35 cellular contexts compared by ENCODE assay signal in the genomic region with DNA sequence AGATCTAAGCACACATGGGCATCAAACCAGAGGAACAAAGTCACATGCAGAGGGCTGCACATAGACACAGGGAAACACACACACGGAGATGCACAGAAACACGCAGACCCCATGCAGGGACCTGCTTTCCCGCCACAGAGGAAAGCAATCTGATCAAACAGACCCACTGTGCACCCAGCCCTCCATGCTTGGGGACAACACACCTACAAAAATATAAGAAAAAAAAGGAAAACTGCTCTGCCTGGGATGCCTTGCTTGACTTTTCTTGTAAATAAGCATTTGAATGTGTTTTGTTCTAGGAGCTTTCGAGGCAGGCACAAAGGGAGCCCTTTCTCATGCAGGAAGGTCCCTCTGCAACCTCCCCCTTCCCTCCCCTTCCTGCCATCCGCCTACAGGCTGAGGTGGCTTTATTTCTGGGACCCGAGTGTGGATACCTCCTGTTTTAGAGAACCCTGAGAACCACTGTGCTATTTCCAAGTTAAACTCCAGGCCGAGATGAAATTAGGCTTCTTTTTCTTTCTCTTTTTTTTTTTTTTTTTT. TPM values are rescaled to one million over a fixed set of nuclear protein-coding genes. Genes with fewer than 3 reads are reported as not detected.
DNase-seq lines count a peak whose midpoint lies in the region; ATAC-seq, FAIRE-seq and TF ChIP-seq lines count a peak whose summit lies in the region.
"Had no signal": no experiment of that assay in that cellular context is flagged by ENCODE, and none has a peak within 500 bp of the region (broad histone marks: within the 10 kb centered on the region; RNA-seq: fewer than 3 reads in every experiment).

No MANE protein-coding gene starts in this region.

- DNase-seq in HepG2 (ENCODE audit: low spot score) (no peak), right lobe of liver (no peak), WTC11 (ENCODE audit: low spot score) (no peak), SIG-M5 treated with dmso at 0.1 percent for 504 hours (lab: John Stamatoyannopoulos, UW; ENCODE audit: unreplicated experiment) (no peak), mammary epithelial cell (no peak)
- DNase-seq: 8988T; activated CD4-positive, alpha-beta T cell treated with anti-CD3 and anti-CD28 coated beads, Interleukin-2, amount 50 U/mL, for 1 hour; activated CD4-positive, CD25-positive, alpha-beta regulatory T cell; activated effector memory CD4-positive, alpha-beta T cell treated with anti-CD3 and anti-CD28 coated beads, Interleukin-2, amount 50 U/mL, for 16 hours; activated T-cell treated with anti-CD3 and anti-CD28 coated beads, Interleukin-2, amount 50 U/mL, for 1 hour; Calu3; gastrocnemius medialis; left ventricle myocardium inferior; NCI-H1092 treated with DMSO at 0.1 percent for 48 hours; sigmoid colon; stimulated activated CD4-positive, alpha-beta T cell treated with anti-CD3 and anti-CD28 coated beads, Interleukin-12 subunit alpha, Interleukin-12 subunit beta, amount 100 ng/mL, for 4 hours; stimulated activated CD4-positive, alpha-beta T cell treated with anti-CD3 and anti-CD28 coated beads, Interleukin-4, amount 100 ng/mL, for 1 hour; transverse colon had no signal

- H4K20me1 ChIP-seq in HepG2 (ENCODE audit: insufficient read depth, low read length): 0 out of 2 replicates have a peak, but pooled peaks cover 2% of the 10 kb centered on the region
- no peaks in the 10 kb centered on the region for H4K20me1 ChIP-seq in mammary epithelial cell (ENCODE audit: insufficient read depth, low read length)

- ATAC-seq in HepG2 (no peak), right lobe of liver (no peak), WTC11 (peak; percentile 23), GM21576 (IDR thresholded peaks at IDR 0.05; ENCODE audit: unreplicated experiment) (no peak), HG03378 (IDR thresholded peaks at IDR 0.05; ENCODE audit: unreplicated experiment) (no peak)
- ATAC-seq: gastrocnemius medialis, psoas muscle had no signal

- TF ChIP-seq RAD21 in HepG2 (CRISPR knock-in tag; IDR thresholded peaks at IDR 0.05): no peak

- H3K27ac Mint-ChIP-seq in WTC11: peak overlapping the region; percentile 99
- H3K27ac Mint-ChIP-seq: activated naive CD8-positive, alpha-beta T cell; IgD-negative memory B cell; T-helper 1 cell treated with Interleukin-12 subunit alpha and Interleukin-12 subunit beta and Interleukin-4 antibody, amounts not matched to agents 30 μg/mL and 1 μg/mL, for 36 hours had no signal

- no peak overlapping the region for H2AFZ ChIP-seq in HepG2 (ENCODE audit: low read length)
- H2AFZ ChIP-seq in mammary epithelial cell (ENCODE audit: low read depth, low read length): no peak overlapping the region
- H2AFZ ChIP-seq: hepatocyte had no signal

- H3K27me3 Mint-ChIP-seq in WTC11 (ENCODE audit: low read depth): peaks cover 9% of the 10 kb centered on the region

- in situ Hi-C loops in HepG2 (cut with HindIII; ENCODE audit: extremely low pct_ligation_motif_present, low pct_unique_long_range_greater_than_20kb) (no loop called here), mammary epithelial cell (cut with MboI; ENCODE audit: low sequenced_read_pairs in 2 of 2) (loop anchor here in 1 of 2 donors (10.0 kb wide), 1 partner anchor 134 kb away; no protein-coding TSS in a partner anchor)

- WGBS in HepG2 (ENCODE audit: low lambda C conversion rate): 15% methylated on average over 7 of the region's 7 CpGs
- WGBS in right lobe of liver (ENCODE audit: insufficient coverage, low coverage, low lambda C conversion rate, missing lambda C conversion rate): 35% methylated on average over 5 of the region's 7 CpGs
- WGBS in mammary epithelial cell (ENCODE audit: low coverage, missing lambda C conversion rate): 77% methylated on average over 7 of the region's 7 CpGs

- BruUV-seq in HepG2 (replicated peaks; lab: Mats Ljungman, UMichigan): no TSS peak
- no TSS peak for BruUV-seq in mammary epithelial cell (replicated peaks; lab: Mats Ljungman, UMichigan)

- dilution Hi-C loops in mammary epithelial cell (cut with HindIII; ENCODE audit: low sequenced_read_pairs): loop anchor here (5.0 kb wide), 1 partner anchor 42 kb away; the partner anchor contains the start of gene RPL22

- H3K36me3 Mint-ChIP-seq in WTC11: peaks cover under 1% of the 10 kb centered on the region; the same call in 1 of the 2 replicates
- H3K36me3 Mint-ChIP-seq: activated naive CD8-positive, alpha-beta T cell had no signal

- POLR2A ChIA-PET in HepG2 (lab: Yijun Ruan, JAX): interaction anchor here (1.0 kb wide), 1 partner anchor 15 kb away, joined by 3 read pairs; no protein-coding TSS in a partner anchor
- POLR2A ChIA-PET in WTC11 (lab: Charles Lee): interaction anchor here (1.1 to 4.6 kb wide), 5 partner anchors 8 to 39 kb away, joined by 4 to 22 read pairs (median 8); partner anchors contain the start of gene RNF207

- TF ChIP-seq EP300 in HepG2 (IDR thresholded peaks at IDR 0.05; ENCODE audit: low read depth in 2 of 2, low read length in 2 of 2): no peak
- TF ChIP-seq EP300 in HepG2 (CRISPR knock-in tag; IDR thresholded peaks at IDR 0.05; ENCODE audit: borderline replicate concordance): no peak

- TF ChIP-seq POLR2A in HepG2 (IDR thresholded peaks at IDR 0.05; ENCODE audit: insufficient read depth in 1 of 2, low read depth in 2 of 2, low read length in 2 of 2) (no peak), right lobe of liver (IDR thresholded peaks at IDR 0.05) (no peak)

- H3K27me3 ChIP-seq in HepG2 (ENCODE audit: control insufficient read depth in 1 of 2, insufficient read depth in 2 of 2, low read length in 2 of 2): peaks cover 9 to 25% of the 10 kb centered on the region in 2 experiments; a peak in 3 of 5 replicates
- peaks cover 5 to 24% of the 10 kb centered on the region in 2 donors for H3K27me3 ChIP-seq in right lobe of liver
- peaks cover 20% of the 10 kb centered on the region for H3K27me3 ChIP-seq in mammary epithelial cell (ENCODE audit: insufficient read depth, low read length)

- H3K4me2 ChIP-seq in HepG2 (ENCODE audit: low read depth, low read length) (peak overlapping the region; percentile 70), mammary epithelial cell (ENCODE audit: insufficient read depth, low read depth, low read length) (no peak overlapping the region)
- H3K4me2 ChIP-seq: hepatocyte had no signal

- no peaks in the 10 kb centered on the region for H3K9me3 ChIP-seq in HepG2 (ENCODE audit: low read length)
- no peaks in the 10 kb centered on the region for H3K9me3 ChIP-seq in right lobe of liver
- peaks cover 3% of the 10 kb centered on the region for H3K9me3 ChIP-seq in iPS-18c (ENCODE audit: control insufficient read depth, insufficient read depth, low read length)
- no peaks in the 10 kb centered on the region for H3K9me3 ChIP-seq in mammary epithelial cell (replicated peaks; ENCODE audit: insufficient read depth, low read length)
- H3K9me3 ChIP-seq: breast epithelium, gastrocnemius medialis, left ventricle myocardium inferior, psoas muscle, sigmoid colon, transverse colon had no signal

- peak overlapping the region; percentile 59 for H3K4me3 Mint-ChIP-seq in WTC11
- H3K4me3 Mint-ChIP-seq: activated naive CD8-positive, alpha-beta T cell; T-helper 1 cell treated with Interleukin-12 subunit alpha and Interleukin-12 subunit beta and Interleukin-4 antibody, amounts not matched to agents 30 μg/mL and 1 μg/mL, for 36 hours had no signal

- H3K79me2 ChIP-seq in HepG2 (ENCODE audit: insufficient read depth, low read length) (peaks cover 11% of the 10 kb centered on the region), mammary epithelial cell (ENCODE audit: insufficient read depth, low read length) (peaks cover 14% of the 10 kb centered on the region)

- peaks cover 59% of the 10 kb centered on the region for H3K4me1 Mint-ChIP-seq in WTC11

- FAIRE-seq in HepG2 (lab: Jason Lieb, UNC): no peak
- FAIRE-seq: H54, keratinocyte had no signal

- no peaks in the 10 kb centered on the region for H3K36me3 ChIP-seq in HepG2 (replicated peaks in 1 of 2; ENCODE audit: control insufficient read depth in 1 of 2, insufficient read depth in 2 of 2, low read length in 2 of 2)
- no peaks in the 10 kb centered on the region for H3K36me3 ChIP-seq in right lobe of liver
- no peaks in the 10 kb centered on the region for H3K36me3 ChIP-seq in mammary epithelial cell (ENCODE audit: insufficient read depth, low read length)
- H3K36me3 ChIP-seq: breast epithelium, gastrocnemius medialis, sigmoid colon, transverse colon had no signal

- CTCF ChIA-PET in HepG2 (lab: Yijun Ruan, JAX; ENCODE audit: low intra/inter-chr PET ratio, low total read pairs) (no interaction called here), WTC11 (lab: Charles Lee) (interaction anchor here (0.5 to 21.4 kb wide), 65 partner anchors 9 to 258 kb away, joined by 3 to 489 read pairs (median 5); partner anchors contain the start of genes ACOT7, GPR153, HES2 and RNF207), mammary epithelial cell (lab: Charles Lee; ENCODE audit: low non-redundant PET) (interaction anchor here (0.6 to 0.8 kb wide), 2 partner anchors 34 to 250 kb away, joined by 3 read pairs; no protein-coding TSS in a partner anchor)

- H3K27ac ChIP-seq in HepG2 (ENCODE audit: extremely low read length, insufficient read depth, low read length): no peak overlapping the region
- no peak overlapping the region for H3K27ac ChIP-seq in right lobe of liver
- H3K27ac ChIP-seq in mammary epithelial cell (ENCODE audit: insufficient read depth, low read depth, low read length): no peak overlapping the region
- H3K27ac ChIP-seq: breast epithelium, gastrocnemius medialis, left ventricle myocardium inferior, psoas muscle, sigmoid colon, SK-N-MC, transverse colon had no signal

- intact Hi-C loops in HepG2 (cut with micrococcal nuclease; ENCODE audit: unreplicated experiment): no loop called here
- intact Hi-C loops in right lobe of liver (cut with DNase I): no loop called here
- intact Hi-C loops in mammary epithelial cell (cut with micrococcal nuclease): no loop called here

- H3K4me1 ChIP-seq in HepG2 (ENCODE audit: insufficient read depth, low read length) (peaks cover 58% of the 10 kb centered on the region), right lobe of liver (peaks cover 0 to 14% (median 0%) of the 10 kb centered on the region in 4 donors), mammary epithelial cell (ENCODE audit: insufficient read depth, low read length) (peaks cover 5% of the 10 kb centered on the region)

- H3K9ac ChIP-seq in HepG2 (ENCODE audit: insufficient read depth, low read depth, low read length) (no peak overlapping the region), mammary epithelial cell (ENCODE audit: insufficient read depth, low read length) (no peak overlapping the region)

- H3K9me3 Mint-ChIP-seq in WTC11: no peaks in the 10 kb centered on the region
- H3K9me3 Mint-ChIP-seq: IgD-negative memory B cell; T-helper 1 cell treated with Interleukin-12 subunit alpha and Interleukin-12 subunit beta and Interleukin-4 antibody, amounts not matched to agents 30 μg/mL and 1 μg/mL, for 36 hours had no signal

- H3K4me3 ChIP-seq in HepG2 (replicated peaks in 1 of 3; ENCODE audit: insufficient read depth in 1 of 3, low read depth in 2 of 3, low read length in 3 of 3): no peak overlapping the region
- H3K4me3 ChIP-seq in right lobe of liver: no peak overlapping the region
- peak overlapping the region; percentile 40 for H3K4me3 ChIP-seq in iPS-18c (ENCODE audit: insufficient read depth, low read depth, low read length)
- no peak overlapping the region for H3K4me3 ChIP-seq in mammary epithelial cell (replicated peaks in 1 of 3; ENCODE audit: insufficient read depth in 1 of 3, low read depth in 2 of 3, low read length in 3 of 3)
- H3K4me3 ChIP-seq: breast epithelium, gastrocnemius medialis, hepatocyte, left ventricle myocardium inferior, psoas muscle, sigmoid colon, SK-N-MC, transverse colon had no signal

- TF ChIP-seq CTCF in HepG2 (CRISPR knock-in tag; IDR thresholded peaks at IDR 0.05): no peak
- TF ChIP-seq CTCF in right lobe of liver (IDR thresholded peaks at IDR 0.05): no peak
- TF ChIP-seq CTCF in WTC11 (IDR thresholded peaks at IDR 0.05): no peak
- TF ChIP-seq CTCF in mammary epithelial cell (conservative IDR thresholded peaks at IDR 0.05 in 1 of 2, IDR thresholded peaks at IDR 0.05 in 1 of 2; ENCODE audit: extremely low read depth in 1 of 2, insufficient read depth in 1 of 2, low read depth in 1 of 2, low read length in 2 of 2): no peak

RNA-seq across cellular contexts. Expression of gene ICMT, which starts 3.5 kb away (rescaled TPM):
- 61.7 and 69.7 TPM in 2 replicates for total RNA-seq in HepG2 (2016; rRNA removed; fragmentation: Illumina TruSeq; extraction: Trizol)
- 23.7 and 29.8 TPM in 2 replicates for total RNA-seq in HepG2 (2016; cell fraction: cytosol; rRNA removed; fragmentation: Illumina TruSeq; extraction: Trizol; ENCODE audit: low read depth)
- 60.0 and 68.5 TPM in 2 replicates for total RNA-seq in HepG2 (2016; cell fraction: insoluble cytoplasmic fraction; rRNA removed; fragmentation: Illumina TruSeq; extraction: Trizol)
- total RNA-seq in HepG2 (2016; cell fraction: membrane; rRNA removed; fragmentation: Illumina TruSeq; extraction: Trizol): 90.0 and 91.4 TPM in 2 replicates
- total RNA-seq in HepG2 (2016; cell fraction: nucleus; rRNA removed; fragmentation: Illumina TruSeq; extraction: Trizol): 45.6 and 50.8 TPM in 2 replicates
- polyA plus RNA-seq in HepG2 (2011; rRNA removed): 23.1 and 24.6 TPM in 2 replicates
- polyA plus RNA-seq in HepG2 (2011; cell fraction: cytosol; rRNA removed): 23.8 and 31.3 TPM in 2 replicates
- 8.9 and 10.8 TPM in 2 replicates for polyA plus RNA-seq in HepG2 (2011; cell fraction: nucleus; rRNA removed)
- 26.0 and 27.3 TPM in 2 replicates for polyA plus RNA-seq in HepG2 (2012)
- 38.8 and 46.6 TPM in 2 replicates for polyA plus RNA-seq in HepG2 (2016; cell fraction: cytosol; fragmentation: Illumina TruSeq; extraction: Trizol; ENCODE audit: low read depth)
- polyA plus RNA-seq in HepG2 (2016; cell fraction: insoluble cytoplasmic fraction; fragmentation: Illumina TruSeq; extraction: Trizol; ENCODE audit: low read depth): 66.5 and 67.0 TPM in 2 replicates
- polyA plus RNA-seq in HepG2 (2016; cell fraction: membrane; fragmentation: Illumina TruSeq; extraction: Trizol; ENCODE audit: low read depth): 87.3 and 91.3 TPM in 2 replicates
- 77.9 and 79.1 TPM in 2 replicates for polyA plus RNA-seq in HepG2 (2016; cell fraction: nucleus; fragmentation: Illumina TruSeq; extraction: Trizol; ENCODE audit: insufficient read depth, low read depth)
- 42.4 and 109 TPM in 2 replicates for polyA minus RNA-seq in HepG2 (2011; rRNA and poly(A)+ RNA removed; ENCODE audit: low replicate concordance)
- 24.0 and 31.1 TPM in 2 replicates for polyA minus RNA-seq in HepG2 (2011; cell fraction: cytosol; rRNA and poly(A)+ RNA removed)
- 12.5 and 14.2 TPM in 2 replicates for polyA minus RNA-seq in HepG2 (2011; cell fraction: nucleus; rRNA and poly(A)+ RNA removed)
- total RNA-seq in right lobe of liver: 10 to 100 TPM; 15.9 to 28.5 (median 20.4) TPM
- total RNA-seq in WTC11 (2021): 105 to 113 TPM (median 107 TPM) in 3 replicates
- 10 to 100 TPM; 65.2 to 75.4 TPM for total RNA-seq in mammary epithelial cell
- polyA plus RNA-seq in mammary epithelial cell: 76.3 TPM
- 71.0 TPM for polyA minus RNA-seq in mammary epithelial cell

RNA-seq across cellular contexts. Expression of gene HES3, which starts 4.7 kb away (rescaled TPM):
- not detected in 2 replicates for total RNA-seq in HepG2 (2016; rRNA removed; fragmentation: Illumina TruSeq; extraction: Trizol)
- total RNA-seq in HepG2 (2016; cell fraction: cytosol; rRNA removed; fragmentation: Illumina TruSeq; extraction: Trizol; ENCODE audit: low read depth): not detected in 2 replicates
- total RNA-seq in HepG2 (2016; cell fraction: insoluble cytoplasmic fraction; rRNA removed; fragmentation: Illumina TruSeq; extraction: Trizol): not detected in 2 replicates
- total RNA-seq in HepG2 (2016; cell fraction: membrane; rRNA removed; fragmentation: Illumina TruSeq; extraction: Trizol): not detected in 2 replicates
- total RNA-seq in HepG2 (2016; cell fraction: nucleus; rRNA removed; fragmentation: Illumina TruSeq; extraction: Trizol): not detected in 2 replicates
- polyA plus RNA-seq in HepG2 (2011; rRNA removed): not detected in 2 replicates
- polyA plus RNA-seq in HepG2 (2011; cell fraction: cytosol; rRNA removed): not detected in 2 replicates
- polyA plus RNA-seq in HepG2 (2011; cell fraction: nucleus; rRNA removed): not detected in 2 replicates
- polyA plus RNA-seq in HepG2 (2012): not detected in 2 replicates
- not detected in 2 replicates for polyA plus RNA-seq in HepG2 (2016; cell fraction: cytosol; fragmentation: Illumina TruSeq; extraction: Trizol; ENCODE audit: low read depth)
- not detected in 2 replicates for polyA plus RNA-seq in HepG2 (2016; cell fraction: insoluble cytoplasmic fraction; fragmentation: Illumina TruSeq; extraction: Trizol; ENCODE audit: low read depth)
- not detected in 2 replicates for polyA plus RNA-seq in HepG2 (2016; cell fraction: membrane; fragmentation: Illumina TruSeq; extraction: Trizol; ENCODE audit: low read depth)
- polyA plus RNA-seq in HepG2 (2016; cell fraction: nucleus; fragmentation: Illumina TruSeq; extraction: Trizol; ENCODE audit: insufficient read depth, low read depth): not detected in 2 replicates
- polyA minus RNA-seq in HepG2 (2011; rRNA and poly(A)+ RNA removed; ENCODE audit: low replicate concordance): not detected in 2 replicates
- not detected in 2 replicates for polyA minus RNA-seq in HepG2 (2011; cell fraction: cytosol; rRNA and poly(A)+ RNA removed)
- not detected in 2 replicates for polyA minus RNA-seq in HepG2 (2011; cell fraction: nucleus; rRNA and poly(A)+ RNA removed)
- total RNA-seq in right lobe of liver: not detected
- total RNA-seq in WTC11 (2021): 74.7 to 78.7 TPM (median 78.3 TPM) in 3 replicates
- not detected for total RNA-seq in mammary epithelial cell
- not detected for polyA plus RNA-seq in mammary epithelial cell
- polyA minus RNA-seq in mammary epithelial cell: not detected
- total RNA-seq: breast epithelium, Calu3, chondrocyte, fibroblast of lung, gastrocnemius medialis, hepatocyte, left ventricle myocardium inferior, mesenteric fat pad, NCI-H460, OCI-LY7, psoas muscle, sigmoid colon, transverse colon had no signal
- polyA plus RNA-seq: fibroblast of lung, hepatocyte, IgD-negative memory B cell, keratinocyte, psoas muscle, sigmoid colon had no signal

RNA-seq across cellular contexts. Expression of gene GPR153, which starts 21.6 kb away (rescaled TPM):
- total RNA-seq in HepG2 (2016; rRNA removed; fragmentation: Illumina TruSeq; extraction: Trizol) (0.27 and 0.31 TPM in 2 replicates), right lobe of liver (10 to 100 TPM in 1 of 6 experiments, 1 to 10 TPM in 5; 1.5 to 34.6 (median 6.6) TPM), WTC11 (2021) (13.4 to 14.8 TPM (median 14.6 TPM) in 3 replicates), mammary epithelial cell (10 to 100 TPM; 10.7 to 17.4 TPM)
- 0.09 and 0.10 TPM in 2 replicates for total RNA-seq in HepG2 (2016; cell fraction: cytosol; rRNA removed; fragmentation: Illumina TruSeq; extraction: Trizol; ENCODE audit: low read depth)
- 0.12 and 0.28 TPM in 2 replicates for total RNA-seq in HepG2 (2016; cell fraction: insoluble cytoplasmic fraction; rRNA removed; fragmentation: Illumina TruSeq; extraction: Trizol)
- total RNA-seq in HepG2 (2016; cell fraction: membrane; rRNA removed; fragmentation: Illumina TruSeq; extraction: Trizol): 0.34 TPM in 2 replicates
- total RNA-seq in HepG2 (2016; cell fraction: nucleus; rRNA removed; fragmentation: Illumina TruSeq; extraction: Trizol): 0.31 TPM in 2 replicates
- polyA plus RNA-seq in HepG2 (2011; rRNA removed) (0.22 and 0.44 TPM in 2 replicates), mammary epithelial cell (17.7 TPM)
- polyA plus RNA-seq in HepG2 (2011; cell fraction: cytosol; rRNA removed): 0.19 and 0.31 TPM in 2 replicates
- polyA plus RNA-seq in HepG2 (2011; cell fraction: nucleus; rRNA removed): 0.50 and 0.85 TPM in 2 replicates
- polyA plus RNA-seq in HepG2 (2012): 0.15 and 0.28 TPM in 2 replicates
- 0.09 and 0.19 TPM in 2 replicates for polyA plus RNA-seq in HepG2 (2016; cell fraction: cytosol; fragmentation: Illumina TruSeq; extraction: Trizol; ENCODE audit: low read depth)
- polyA plus RNA-seq in HepG2 (2016; cell fraction: insoluble cytoplasmic fraction; fragmentation: Illumina TruSeq; extraction: Trizol; ENCODE audit: low read depth): 0.29 and 0.35 TPM in 2 replicates
- polyA plus RNA-seq in HepG2 (2016; cell fraction: membrane; fragmentation: Illumina TruSeq; extraction: Trizol; ENCODE audit: low read depth): 0.34 and 0.41 TPM in 2 replicates
- polyA plus RNA-seq in HepG2 (2016; cell fraction: nucleus; fragmentation: Illumina TruSeq; extraction: Trizol; ENCODE audit: insufficient read depth, low read depth): 0.17 and 0.36 TPM in 2 replicates
- 0.98 and 5.5 TPM in 2 replicates for polyA minus RNA-seq in HepG2 (2011; rRNA and poly(A)+ RNA removed; ENCODE audit: low replicate concordance)
- 0.30 and 0.44 TPM in 2 replicates for polyA minus RNA-seq in HepG2 (2011; cell fraction: cytosol; rRNA and poly(A)+ RNA removed)
- 0.25 and 0.26 TPM in 2 replicates for polyA minus RNA-seq in HepG2 (2011; cell fraction: nucleus; rRNA and poly(A)+ RNA removed)
- 18.2 TPM for polyA minus RNA-seq in mammary epithelial cell
- total RNA-seq: OCI-LY7 had no signal

RNA-seq across cellular contexts. Expression of gene RNF207, which starts 33.4 kb away (rescaled TPM):
- total RNA-seq in HepG2 (2016; rRNA removed; fragmentation: Illumina TruSeq; extraction: Trizol) (1.7 and 9.8 TPM in 2 replicates), right lobe of liver (10 to 100 TPM in 5 of 6 experiments, 1 to 10 TPM in 1; 8.4 to 20.5 (median 14.4) TPM), WTC11 (2021) (9.2 to 14.0 TPM (median 12.9 TPM) in 3 replicates), mammary epithelial cell (10 to 100 TPM; 25.7 to 26.5 TPM)
- 2.0 and 3.0 TPM in 2 replicates for total RNA-seq in HepG2 (2016; cell fraction: cytosol; rRNA removed; fragmentation: Illumina TruSeq; extraction: Trizol; ENCODE audit: low read depth)
- total RNA-seq in HepG2 (2016; cell fraction: insoluble cytoplasmic fraction; rRNA removed; fragmentation: Illumina TruSeq; extraction: Trizol): 2.1 and 8.9 TPM in 2 replicates
- total RNA-seq in HepG2 (2016; cell fraction: membrane; rRNA removed; fragmentation: Illumina TruSeq; extraction: Trizol): 2.4 and 2.5 TPM in 2 replicates
- total RNA-seq in HepG2 (2016; cell fraction: nucleus; rRNA removed; fragmentation: Illumina TruSeq; extraction: Trizol): 14.8 and 17.7 TPM in 2 replicates
- polyA plus RNA-seq in HepG2 (2011; rRNA removed) (15.9 and 17.9 TPM in 2 replicates), mammary epithelial cell (5.9 TPM)
- polyA plus RNA-seq in HepG2 (2011; cell fraction: cytosol; rRNA removed): 3.1 and 5.5 TPM in 2 replicates
- 282 and 411 TPM in 2 replicates for polyA plus RNA-seq in HepG2 (2011; cell fraction: nucleus; rRNA removed)
- 3.9 and 4.0 TPM in 2 replicates for polyA plus RNA-seq in HepG2 (2012)
- polyA plus RNA-seq in HepG2 (2016; cell fraction: cytosol; fragmentation: Illumina TruSeq; extraction: Trizol; ENCODE audit: low read depth): 0.45 and 0.62 TPM in 2 replicates
- 1.8 and 3.9 TPM in 2 replicates for polyA plus RNA-seq in HepG2 (2016; cell fraction: insoluble cytoplasmic fraction; fragmentation: Illumina TruSeq; extraction: Trizol; ENCODE audit: low read depth)
- polyA plus RNA-seq in HepG2 (2016; cell fraction: membrane; fragmentation: Illumina TruSeq; extraction: Trizol; ENCODE audit: low read depth): 0.85 and 1.2 TPM in 2 replicates
- 47.0 and 48.9 TPM in 2 replicates for polyA plus RNA-seq in HepG2 (2016; cell fraction: nucleus; fragmentation: Illumina TruSeq; extraction: Trizol; ENCODE audit: insufficient read depth, low read depth)
- polyA minus RNA-seq in HepG2 (2011; rRNA and poly(A)+ RNA removed; ENCODE audit: low replicate concordance): 16.5 and 27.5 TPM in 2 replicates
- polyA minus RNA-seq in HepG2 (2011; cell fraction: cytosol; rRNA and poly(A)+ RNA removed): 2.5 TPM in 2 replicates
- polyA minus RNA-seq in HepG2 (2011; cell fraction: nucleus; rRNA and poly(A)+ RNA removed): 30.0 and 38.2 TPM in 2 replicates
- 6.6 TPM for polyA minus RNA-seq in mammary epithelial cell
- total RNA-seq: OCI-LY7 had no signal

RNA-seq across cellular contexts. Expression of gene RPL22, which starts 39.9 kb away (rescaled TPM):
- 545 and 787 TPM in 2 replicates for total RNA-seq in HepG2 (2016; rRNA removed; fragmentation: Illumina TruSeq; extraction: Trizol)
- 342 and 387 TPM in 2 replicates for total RNA-seq in HepG2 (2016; cell fraction: cytosol; rRNA removed; fragmentation: Illumina TruSeq; extraction: Trizol; ENCODE audit: low read depth)
- 525 and 788 TPM in 2 replicates for total RNA-seq in HepG2 (2016; cell fraction: insoluble cytoplasmic fraction; rRNA removed; fragmentation: Illumina TruSeq; extraction: Trizol)
- 707 and 829 TPM in 2 replicates for total RNA-seq in HepG2 (2016; cell fraction: membrane; rRNA removed; fragmentation: Illumina TruSeq; extraction: Trizol)
- 180 and 186 TPM in 2 replicates for total RNA-seq in HepG2 (2016; cell fraction: nucleus; rRNA removed; fragmentation: Illumina TruSeq; extraction: Trizol)
- 146 and 214 TPM in 2 replicates for polyA plus RNA-seq in HepG2 (2011; rRNA removed)
- polyA plus RNA-seq in HepG2 (2011; cell fraction: cytosol; rRNA removed): 92.5 and 127 TPM in 2 replicates
- 29.2 and 40.5 TPM in 2 replicates for polyA plus RNA-seq in HepG2 (2011; cell fraction: nucleus; rRNA removed)
- polyA plus RNA-seq in HepG2 (2012): 1,228 and 1,771 TPM in 2 replicates
- 1,048 and 1,064 TPM in 2 replicates for polyA plus RNA-seq in HepG2 (2016; cell fraction: cytosol; fragmentation: Illumina TruSeq; extraction: Trizol; ENCODE audit: low read depth)
- 1,078 and 1,177 TPM in 2 replicates for polyA plus RNA-seq in HepG2 (2016; cell fraction: insoluble cytoplasmic fraction; fragmentation: Illumina TruSeq; extraction: Trizol; ENCODE audit: low read depth)
- 1,296 and 1,373 TPM in 2 replicates for polyA plus RNA-seq in HepG2 (2016; cell fraction: membrane; fragmentation: Illumina TruSeq; extraction: Trizol; ENCODE audit: low read depth)
- polyA plus RNA-seq in HepG2 (2016; cell fraction: nucleus; fragmentation: Illumina TruSeq; extraction: Trizol; ENCODE audit: insufficient read depth, low read depth): 473 and 475 TPM in 2 replicates
- polyA minus RNA-seq in HepG2 (2011; rRNA and poly(A)+ RNA removed; ENCODE audit: low replicate concordance): 12.9 and 31.5 TPM in 2 replicates
- 48.1 and 62.3 TPM in 2 replicates for polyA minus RNA-seq in HepG2 (2011; cell fraction: cytosol; rRNA and poly(A)+ RNA removed)
- 53.2 and 59.9 TPM in 2 replicates for polyA minus RNA-seq in HepG2 (2011; cell fraction: nucleus; rRNA and poly(A)+ RNA removed)
- total RNA-seq in right lobe of liver: 100 to 1,000 TPM in 4 of 6 experiments, 10 to 100 TPM in 2; 45.4 to 156 (median 134) TPM
- 441 to 512 TPM (median 491 TPM) in 3 replicates for total RNA-seq in WTC11 (2021)
- 100 to 1,000 TPM in 1 of 2 donors, 10 to 100 TPM in 1; 69.7 to 303 TPM for total RNA-seq in mammary epithelial cell
- polyA plus RNA-seq in mammary epithelial cell: 166 TPM
- polyA minus RNA-seq in mammary epithelial cell: 24.4 TPM

Comparison
In these comparisons a context has a peak if more than half of its experiments do, and no peak if none do; other contexts are left out.
1. RNA of gene HES3, which starts 4.7 kb away (total RNA-seq): 74.7 to 78.7 TPM in WTC11; not detected in HepG2, not detected in right lobe of liver and not detected in mammary epithelial cell; every median in the first group is over 10 times any median in the second.
2. Of the 50 proteins assayed by ChIP-seq in both HepG2 and WTC11: peak only in HepG2: none; only in WTC11: CREM, FOXK1, MAX, SP1 and ZNF232; in both: none; in neither: 45.